Comparison of ENCODE assay signal across 14 cellular contexts in the genomic region with DNA sequence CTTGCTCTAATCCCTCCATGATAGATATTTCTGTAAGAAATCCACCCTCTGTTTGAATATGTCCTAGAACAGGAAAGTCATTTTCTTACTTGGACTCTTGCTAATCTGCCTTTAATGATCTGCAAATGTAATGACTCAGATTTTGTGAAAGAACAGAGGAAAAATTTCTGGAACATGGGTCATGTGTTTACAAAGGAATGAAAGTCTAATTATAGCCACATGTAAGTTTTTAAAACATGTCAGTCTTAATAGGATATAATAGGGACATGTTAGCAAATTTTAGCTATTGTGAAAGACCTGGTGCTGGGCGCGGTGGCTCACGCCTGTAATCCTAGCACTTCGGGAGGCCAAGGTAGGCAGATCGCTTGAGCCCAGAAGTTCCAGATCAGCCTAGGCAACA. TPM values are rescaled to one million over a fixed set of nuclear protein-coding genes. Genes with fewer than 3 reads are reported as not detected.
DNase-seq lines count a peak whose midpoint lies in the region; ATAC-seq and TF ChIP-seq lines count a peak whose summit lies in the region.
"Had no signal": no experiment of that assay in that cellular context is flagged by ENCODE, and none has a peak within 500 bp of the region (broad histone marks: within the 10 kb centered on the region; RNA-seq: fewer than 3 reads in every experiment).

No MANE protein-coding gene starts in this region.

- H3K9me3 ChIP-seq in adipocyte (ENCODE audit: control insufficient read depth, low read length) (no peaks in the 10 kb centered on the region), heart right ventricle (no peaks in the 10 kb centered on the region)
- H3K9me3 ChIP-seq: ascending aorta, BLaER1 had no signal

- peak overlapping the region; percentile 70 for H3K9ac ChIP-seq in adipocyte (ENCODE audit: low read length)
- H3K9ac ChIP-seq: BLaER1 had no signal

- no peak overlapping the region for H3K4me3 ChIP-seq in BJ (ENCODE audit: low read depth, low read length)
- H3K4me3 ChIP-seq in adipocyte (ENCODE audit: low read length), result peak overlapping the region; percentile 66
- no peak overlapping the region for H3K4me3 ChIP-seq in retinal pigment epithelial cell (ENCODE audit: low read length)
- no peak overlapping the region for H3K4me3 ChIP-seq in heart right ventricle
- H3K4me3 ChIP-seq: ascending aorta, BLaER1 had no signal

- H3K36me3 ChIP-seq in BJ (ENCODE audit: control insufficient read depth, insufficient read depth, low read length) (no peaks in the 10 kb centered on the region), adipocyte (ENCODE audit: control insufficient read depth, insufficient read depth, low read length, severe bottlenecking) (no peaks in the 10 kb centered on the region), heart right ventricle (no peaks in the 10 kb centered on the region)
- H3K36me3 ChIP-seq: ascending aorta, BLaER1 had no signal

- 94 to 95% methylated on average over 5 of the region's 5 CpGs for WGBS in heart right ventricle, 2 donors

- intact Hi-C loops in heart right ventricle (cut with DNase I), result no loop called here

- peaks cover 3% of the 10 kb centered on the region for H3K27me3 ChIP-seq in BJ (ENCODE audit: control insufficient read depth, insufficient read depth, low read length)
- no peaks in the 10 kb centered on the region for H3K27me3 ChIP-seq in adipocyte (replicated peaks; ENCODE audit: control insufficient read depth, insufficient read depth, low read length)
- no peaks in the 10 kb centered on the region for H3K27me3 ChIP-seq in heart right ventricle
- H3K27me3 ChIP-seq: ascending aorta, BLaER1 had no signal

- TF ChIP-seq CTCF in BJ (IDR thresholded peaks at IDR 0.05; ENCODE audit: insufficient read depth, low read depth, low read length) (no peak), retinal pigment epithelial cell (conservative IDR thresholded peaks at IDR 0.05; ENCODE audit: low read depth, low read length) (no peak), heart right ventricle (IDR thresholded peaks at IDR 0.05) (no peak)

- H3K27ac ChIP-seq in heart right ventricle, result no peak overlapping the region
- H3K27ac ChIP-seq: BLaER1 had no signal

- DNase-seq in BJ (ENCODE audit: low read depth), result peak; percentile 91
- peak; percentile 95 for DNase-seq in adipocyte (ENCODE audit: low read depth)
- DNase-seq in fibroblast of peridontal ligament (ENCODE audit: extremely low read depth), result peak; percentile 92
- DNase-seq in retinal pigment epithelial cell (ENCODE audit: low read depth), result peak; percentile 90
- no peak for DNase-seq in heart right ventricle
- DNase-seq in superior temporal gyrus (ENCODE audit: extremely low spot score), result no peak
- no peak for DNase-seq in stimulated activated CD4-positive, alpha-beta T cell treated with anti-CD3 and anti-CD28 coated beads, Interleukin-2, amount 100 ng/mL, for 24 hours
- DNase-seq: islet precursor cell, NCI-H1048, NCI-H510A, SHP77 treated with DMSO at 0.1 percent for 48 hours had no signal

- CTCF ChIA-PET in BJ (lab: Yijun Ruan, JAX), result interaction anchor here (2.4 kb wide), 1 partner anchor 33 kb away, joined by 10 read pairs; no protein-coding TSS in a partner anchor

- ATAC-seq in heart right ventricle (no peak), HG02798 (IDR thresholded peaks at IDR 0.05; ENCODE audit: poor library complexity, unreplicated experiment) (no peak)

- POLR2A ChIA-PET in BJ (lab: Charles Lee), result no interaction called here

- H3K4me1 ChIP-seq in adipocyte (ENCODE audit: control insufficient read depth, insufficient read depth, low read length), result peaks cover 24% of the 10 kb centered on the region
- H3K4me1 ChIP-seq in heart right ventricle, result peaks cover 0 to 5% (median 0%) of the 10 kb centered on the region in 9 donors
- H3K4me1 ChIP-seq: BLaER1 had no signal

RNA-seq across cellular contexts. Expression of a gene that starts 47.6 kb away (rescaled TPM):
- 1.9 and 2.1 TPM in 2 replicates for polyA plus RNA-seq in BJ (2011; rRNA removed)
- 1.2 and 1.8 TPM in 2 replicates for polyA minus RNA-seq in BJ (2011; rRNA and poly(A)+ RNA removed)
- 10 to 100 TPM in 6 of 10 donors, 1 to 10 TPM in 4; 6.2 to 13.4 (median 10.3) TPM for total RNA-seq in heart right ventricle
- polyA plus RNA-seq in heart right ventricle, result 10 to 100 TPM in 1 of 2 donors, 1 to 10 TPM in 1; 4.7 to 24.5 TPM

RNA-seq across cellular contexts. Expression of a gene that starts 47.8 kb away (rescaled TPM):
- polyA plus RNA-seq in BJ (2011; rRNA removed) (7.1 and 8.2 TPM in 2 replicates), heart right ventricle (10 to 100 TPM; 12.5 to 19.1 TPM)
- 6.1 and 11.8 TPM in 2 replicates for polyA minus RNA-seq in BJ (2011; rRNA and poly(A)+ RNA removed)
- 10 to 100 TPM; 12.4 to 24.0 (median 17.3) TPM for total RNA-seq in heart right ventricle

Comparison
In these comparisons a context has a peak if more than half of its experiments do, and no peak if none do; other contexts are left out.
1. DNase-seq: peak in BJ (single experiment), adipocyte (single experiment), fibroblast of peridontal ligament (single experiment) and retinal pigment epithelial cell (single experiment); none in heart right ventricle (0 of 2), superior temporal gyrus (single experiment) and stimulated activated CD4-positive, alpha-beta T cell treated with anti-CD3 and anti-CD28 coated beads, Interleukin-2, amount 100 ng/mL, for 24 hours (0 of 2).